7 cellular contexts compared by ENCODE assay signal in the genomic region with DNA sequence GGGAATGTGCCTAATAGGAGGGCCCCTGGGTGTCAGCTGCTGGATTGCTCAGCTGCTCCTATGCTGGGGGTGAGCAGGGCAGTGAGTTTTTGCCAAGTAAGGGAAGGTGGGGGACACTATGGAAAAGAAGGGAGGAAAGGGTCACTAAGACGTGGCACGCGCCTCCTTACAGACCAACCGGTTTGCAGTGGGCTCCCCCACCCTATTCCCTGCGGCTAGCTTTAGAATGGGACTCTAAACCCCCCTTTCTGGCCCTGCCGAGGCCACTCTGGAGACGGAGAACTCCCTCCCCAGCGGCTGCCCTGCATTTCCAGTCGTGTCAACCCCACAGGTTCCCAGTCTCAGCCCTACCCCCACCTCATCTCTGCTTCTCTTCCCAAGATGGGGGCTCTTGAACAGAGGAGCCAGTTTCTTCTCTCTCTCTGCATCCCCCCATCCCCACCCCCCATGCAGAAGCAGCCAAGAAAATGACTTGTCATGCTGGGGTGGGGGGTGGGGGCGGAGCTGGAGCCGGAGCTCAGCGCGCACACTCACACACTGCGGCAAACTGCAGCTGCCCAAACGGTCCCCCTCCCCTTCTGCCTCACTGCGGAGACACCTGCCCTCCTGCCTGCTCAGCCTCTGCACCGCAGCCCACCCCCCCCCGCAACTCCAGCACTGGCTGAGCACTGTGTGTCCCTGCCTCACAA. TPM values are rescaled to one million over a fixed set of nuclear protein-coding genes. Genes with fewer than 3 reads are reported as not detected.
DNase-seq lines count a peak whose midpoint lies in the region; ATAC-seq, FAIRE-seq and TF ChIP-seq lines count a peak whose summit lies in the region.

No MANE protein-coding gene starts in this region.

- H3K79me2 ChIP-seq in GM23338 (replicated peaks; ENCODE audit: insufficient read depth) (no peaks in the 10 kb centered on the region), keratinocyte (ENCODE audit: control insufficient read depth, insufficient read depth, low read length) (no peaks in the 10 kb centered on the region)

- H4K20me1 ChIP-seq in GM23338 (replicated peaks; ENCODE audit: insufficient read depth) (0 out of 2 replicates have a peak, but pooled peaks cover 2% of the 10 kb centered on the region), keratinocyte (ENCODE audit: control insufficient read depth, extremely low read depth, insufficient read depth, low read length) (no peaks in the 10 kb centered on the region)

- H3K4me3 ChIP-seq in GM23338 (peak overlapping the region; percentile 85), cardiac fibroblast (replicated peaks in 1 of 2; ENCODE audit: low read depth in 2 of 2, low read length in 2 of 2) (peak overlapping the region; percentile 59 to 61), keratinocyte (ENCODE audit: control insufficient read depth in 2 of 3, extremely low read depth in 1 of 3, insufficient read depth in 2 of 3, low read depth in 1 of 3, low read length in 3 of 3) (peak overlapping the region in 1 of 3 experiments; percentile 11)

- peaks cover 48% of the 10 kb centered on the region for H3K4me1 Mint-ChIP-seq in GM23338
- peaks cover 25% of the 10 kb centered on the region for H3K4me1 Mint-ChIP-seq in stimulated activated effector memory CD8-positive, alpha-beta T cell treated with anti-CD3 and anti-CD28 coated beads, Interleukin-12 subunit alpha, Interleukin-12 subunit beta, amount 100 ng/mL, for 72 hours

- TF ChIP-seq CTCF in GM23338 (conservative IDR thresholded peaks at IDR 0.05; ENCODE audit: low read depth in 2 of 2) (no peak), cardiac fibroblast (IDR thresholded peaks at IDR 0.05; ENCODE audit: low read depth, low read length) (no peak), keratinocyte (optimal IDR thresholded peaks at IDR 0.05 in 1 of 3, IDR thresholded peaks at IDR 0.05 in 1 of 3, conservative IDR thresholded peaks at IDR 0.05 in 1 of 3; ENCODE audit: extremely low read depth in 1 of 3, insufficient read depth in 2 of 3, low read length in 3 of 3) (no peak)

- H3K4me1 ChIP-seq in GM23338 (ENCODE audit: insufficient read depth) (peaks cover 25% of the 10 kb centered on the region), keratinocyte (ENCODE audit: control insufficient read depth, extremely low read depth, insufficient read depth, low read length) (no peaks in the 10 kb centered on the region)

- H3K9me1 ChIP-seq in keratinocyte (ENCODE audit: control insufficient read depth, extremely low read depth, insufficient read depth, low read length): no peaks in the 10 kb centered on the region

- no peak for FAIRE-seq in keratinocyte (lab: Jason Lieb, UNC)

- H2AFZ ChIP-seq in GM23338 (peak overlapping the region; percentile 96), keratinocyte (ENCODE audit: control insufficient read depth, low read length) (no peak overlapping the region)

- peaks cover 26% of the 10 kb centered on the region for H3K36me3 Mint-ChIP-seq in GM23338 (ENCODE audit: low read depth)
- no peaks in the 10 kb centered on the region for H3K36me3 Mint-ChIP-seq in stimulated activated effector memory CD8-positive, alpha-beta T cell treated with anti-CD3 and anti-CD28 coated beads, Interleukin-12 subunit alpha, Interleukin-12 subunit beta, amount 100 ng/mL, for 72 hours

- H3K27ac Mint-ChIP-seq in GM23338: no peak overlapping the region
- peak overlapping the region; percentile 82 for H3K27ac Mint-ChIP-seq in stimulated activated effector memory CD8-positive, alpha-beta T cell treated with anti-CD3 and anti-CD28 coated beads, Interleukin-12 subunit alpha, Interleukin-12 subunit beta, amount 100 ng/mL, for 72 hours

- DNase-seq in GM23338 (ENCODE audit: low spot score) (peak; percentile 65), NCI-H510A treated with DMSO at 0.1 percent for 48 hours (lab: John Stamatoyannopoulos, UW) (peak; percentile 72), cardiac fibroblast (ENCODE audit: low read depth in 2 of 2) (peak; percentile 25 to 41), keratinocyte (ENCODE audit: low read depth, low spot score) (no peak), kidney glomerular epithelial cell (lab: John Stamatoyannopoulos, UW) (no peak)
- no peak for DNase-seq in stimulated activated effector memory CD8-positive, alpha-beta T cell treated with anti-CD3 and anti-CD28 coated beads, Interleukin-12 subunit alpha, Interleukin-12 subunit beta, amount 100 ng/mL, for 72 hours (ENCODE audit: low spot score in 2 of 2)

- no peak overlapping the region for H3K9ac ChIP-seq in keratinocyte (ENCODE audit: control insufficient read depth, extremely low read depth, insufficient read depth, low read length)

- H3K36me3 ChIP-seq in GM23338 (ENCODE audit: insufficient read depth): no peaks in the 10 kb centered on the region
- no peaks in the 10 kb centered on the region for H3K36me3 ChIP-seq in keratinocyte (ENCODE audit: control insufficient read depth in 2 of 2, extremely low read depth in 1 of 2, insufficient read depth in 2 of 2, low read length in 2 of 2)

- H3K9me3 Mint-ChIP-seq in GM23338: peaks cover 2% of the 10 kb centered on the region; the same call in 2 of the 3 replicates
- H3K9me3 Mint-ChIP-seq in stimulated activated effector memory CD8-positive, alpha-beta T cell treated with anti-CD3 and anti-CD28 coated beads, Interleukin-12 subunit alpha, Interleukin-12 subunit beta, amount 100 ng/mL, for 72 hours: no peaks in the 10 kb centered on the region

- peak overlapping the region; percentile 91 for H3K4me3 Mint-ChIP-seq in GM23338
- H3K4me3 Mint-ChIP-seq in stimulated activated effector memory CD8-positive, alpha-beta T cell treated with anti-CD3 and anti-CD28 coated beads, Interleukin-12 subunit alpha, Interleukin-12 subunit beta, amount 100 ng/mL, for 72 hours: peak overlapping the region; percentile 37

- peak overlapping the region; percentile 97 for H3K4me2 ChIP-seq in GM23338
- H3K4me2 ChIP-seq in keratinocyte (ENCODE audit: control insufficient read depth, extremely low read depth, insufficient read depth, low read depth, low read length): peak overlapping the region; percentile 40

- no peaks in the 10 kb centered on the region for H3F3A ChIP-seq in GM23338 (replicated peaks; ENCODE audit: low read depth)

- H3K9me3 ChIP-seq in keratinocyte (ENCODE audit: control insufficient read depth, low read depth, low read length): no peaks in the 10 kb centered on the region

- H3K9me2 ChIP-seq in GM23338 (ENCODE audit: insufficient read depth): no peaks in the 10 kb centered on the region

- dilution Hi-C loops in keratinocyte (cut with MboI; ENCODE audit: extremely low pct_ligation_motif_present, low sequenced_read_pairs): no loop called here

- H3K27me3 ChIP-seq in GM23338 (ENCODE audit: insufficient read depth) (peaks cover 54% of the 10 kb centered on the region), keratinocyte (ENCODE audit: control insufficient read depth, extremely low read depth, insufficient read depth, low read length) (peaks cover 47% of the 10 kb centered on the region)

- H3K27me3 Mint-ChIP-seq in GM23338 (ENCODE audit: insufficient read depth, low read depth, poor library complexity): peaks cover 44% of the 10 kb centered on the region

- H3K27ac ChIP-seq in GM23338 (ENCODE audit: low read depth) (no peak overlapping the region), keratinocyte (ENCODE audit: control insufficient read depth, insufficient read depth, low read length) (no peak overlapping the region)

- ATAC-seq in GM23338 (peak; percentile 59), esophagus mucosa (no peak)
- no peak for ATAC-seq in stimulated activated effector memory CD8-positive, alpha-beta T cell treated with anti-CD3 and anti-CD28 coated beads, Interleukin-12 subunit alpha, Interleukin-12 subunit beta, amount 100 ng/mL, for 72 hours

RNA-seq across cellular contexts. Expression of gene MAP1A, which starts 0.8 kb away (rescaled TPM):
- 2.0 and 2.3 TPM in 2 replicates for total RNA-seq in GM23338 (2014; rRNA removed; shearing (Covaris generic))
- 0.81 and 0.85 TPM in 2 replicates for polyA plus RNA-seq in GM23338 (2016; fragmentation: Nextera tagmentation; extraction: Ambion mirVana)
- polyA plus RNA-seq in keratinocyte: 0.13 to 0.18 TPM (median 0.14 TPM) in 3 replicates
- 0.06 TPM for polyA plus RNA-seq in keratinocyte (2011; ENCODE audit: low read depth)
- 0.16 and 0.23 TPM in 2 replicates for polyA plus RNA-seq in keratinocyte (2011; cell fraction: cytosol; rRNA removed)
- 0.56 and 1.0 TPM in 2 replicates for polyA plus RNA-seq in keratinocyte (2011; cell fraction: nucleus; rRNA removed)
- 0.17 and 0.19 TPM in 2 replicates for polyA plus RNA-seq in keratinocyte (2012; ENCODE audit: low replicate concordance)
- 0.42 to 1.5 TPM (median 0.76 TPM) in 3 replicates for polyA minus RNA-seq in keratinocyte
- 0.38 TPM for polyA minus RNA-seq in keratinocyte (2011; cell fraction: cytosol; rRNA and poly(A)+ RNA removed)
- 0.95 and 2.1 TPM in 2 replicates for polyA minus RNA-seq in keratinocyte (2011; cell fraction: nucleus; rRNA and poly(A)+ RNA removed)
- total RNA-seq in esophagus mucosa: 0.76 TPM

RNA-seq across cellular contexts. Expression of gene TP53BP1, which starts 25.3 kb away (rescaled TPM):
- 48.6 and 81.3 TPM in 2 replicates for total RNA-seq in GM23338 (2014; rRNA removed; shearing (Covaris generic))
- polyA plus RNA-seq in GM23338 (2016; fragmentation: Nextera tagmentation; extraction: Ambion mirVana) (15.5 and 17.7 TPM in 2 replicates), keratinocyte (26.2 to 36.7 TPM (median 30.7 TPM) in 3 replicates)
- 12.6 TPM for polyA plus RNA-seq in keratinocyte (2011; ENCODE audit: low read depth)
- 16.0 and 20.9 TPM in 2 replicates for polyA plus RNA-seq in keratinocyte (2011; cell fraction: cytosol; rRNA removed)
- 68.7 and 71.0 TPM in 2 replicates for polyA plus RNA-seq in keratinocyte (2011; cell fraction: nucleus; rRNA removed)
- 11.1 and 18.4 TPM in 2 replicates for polyA plus RNA-seq in keratinocyte (2012; ENCODE audit: low replicate concordance)
- 43.9 to 57.9 TPM (median 48.9 TPM) in 3 replicates for polyA minus RNA-seq in keratinocyte
- polyA minus RNA-seq in keratinocyte (2011; cell fraction: cytosol; rRNA and poly(A)+ RNA removed): 16.9 TPM
- 47.1 and 88.3 TPM in 2 replicates for polyA minus RNA-seq in keratinocyte (2011; cell fraction: nucleus; rRNA and poly(A)+ RNA removed)
- 16.5 TPM for total RNA-seq in esophagus mucosa

Comparison
In these comparisons a context has a peak if more than half of its experiments do, and no peak if none do; other contexts are left out.
1. DNase-seq: peak in GM23338 (single experiment), NCI-H510A treated with DMSO at 0.1 percent for 48 hours (single experiment) and cardiac fibroblast (2 of 2); none in keratinocyte (single experiment), stimulated activated effector memory CD8-positive, alpha-beta T cell treated with anti-CD3 and anti-CD28 coated beads, Interleukin-12 subunit alpha, Interleukin-12 subunit beta, amount 100 ng/mL, for 72 hours (0 of 2) and kidney glomerular epithelial cell (single experiment).